Comparison of ENCODE assay signal across 2 cellular contexts in the genomic region with DNA sequence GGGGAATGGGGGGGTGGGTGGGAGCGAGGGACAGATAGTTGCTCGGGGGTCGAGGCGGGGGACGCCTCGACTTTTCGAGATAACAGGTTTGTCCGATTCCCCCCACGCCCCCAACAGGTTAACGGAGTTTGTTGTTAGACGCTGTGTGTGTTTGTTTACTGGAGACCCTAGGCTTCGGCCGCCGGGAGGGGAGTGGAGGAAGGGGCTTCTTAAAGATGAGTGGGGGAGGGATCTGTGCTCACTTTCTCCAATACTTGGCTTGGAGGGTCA.
TF ChIP-seq lines count a peak whose summit lies in the region.

No MANE protein-coding gene starts in this region.

TF ChIP-seq in SK-N-SH, 30 proteins besides CTCF, POLR2A, EP300 and RAD21 (continued from another document):
- TF ChIP-seq, protein P1, sequence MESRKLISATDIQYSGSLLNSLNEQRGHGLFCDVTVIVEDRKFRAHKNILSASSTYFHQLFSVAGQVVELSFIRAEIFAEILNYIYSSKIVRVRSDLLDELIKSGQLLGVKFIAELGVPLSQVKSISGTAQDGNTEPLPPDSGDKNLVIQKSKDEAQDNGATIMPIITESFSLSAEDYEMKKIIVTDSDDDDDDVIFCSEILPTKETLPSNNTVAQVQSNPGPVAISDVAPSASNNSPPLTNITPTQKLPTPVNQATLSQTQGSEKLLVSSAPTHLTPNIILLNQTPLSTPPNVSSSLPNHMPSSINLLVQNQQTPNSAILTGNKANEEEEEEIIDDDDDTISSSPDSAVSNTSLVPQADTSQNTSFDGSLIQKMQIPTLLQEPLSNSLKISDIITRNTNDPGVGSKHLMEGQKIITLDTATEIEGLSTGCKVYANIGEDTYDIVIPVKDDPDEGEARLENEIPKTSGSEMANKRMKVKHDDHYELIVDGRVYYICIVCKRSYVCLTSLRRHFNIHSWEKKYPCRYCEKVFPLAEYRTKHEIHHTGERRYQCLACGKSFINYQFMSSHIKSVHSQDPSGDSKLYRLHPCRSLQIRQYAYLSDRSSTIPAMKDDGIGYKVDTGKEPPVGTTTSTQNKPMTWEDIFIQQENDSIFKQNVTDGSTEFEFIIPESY (IDR thresholded peaks at IDR 0.05; ENCODE audit: borderline replicate concordance, low read depth), result no peak
- TF ChIP-seq MXI1 (IDR thresholded peaks at IDR 0.05; ENCODE audit: low read depth, low read length), result no peak
- TF ChIP-seq, protein P2, sequence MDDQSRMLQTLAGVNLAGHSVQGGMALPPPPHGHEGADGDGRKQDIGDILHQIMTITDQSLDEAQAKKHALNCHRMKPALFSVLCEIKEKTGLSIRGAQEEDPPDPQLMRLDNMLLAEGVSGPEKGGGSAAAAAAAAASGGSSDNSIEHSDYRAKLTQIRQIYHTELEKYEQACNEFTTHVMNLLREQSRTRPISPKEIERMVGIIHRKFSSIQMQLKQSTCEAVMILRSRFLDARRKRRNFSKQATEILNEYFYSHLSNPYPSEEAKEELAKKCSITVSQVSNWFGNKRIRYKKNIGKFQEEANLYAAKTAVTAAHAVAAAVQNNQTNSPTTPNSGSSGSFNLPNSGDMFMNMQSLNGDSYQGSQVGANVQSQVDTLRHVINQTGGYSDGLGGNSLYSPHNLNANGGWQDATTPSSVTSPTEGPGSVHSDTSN (IDR thresholded peaks at IDR 0.05), result no peak
- TF ChIP-seq, protein P3, sequence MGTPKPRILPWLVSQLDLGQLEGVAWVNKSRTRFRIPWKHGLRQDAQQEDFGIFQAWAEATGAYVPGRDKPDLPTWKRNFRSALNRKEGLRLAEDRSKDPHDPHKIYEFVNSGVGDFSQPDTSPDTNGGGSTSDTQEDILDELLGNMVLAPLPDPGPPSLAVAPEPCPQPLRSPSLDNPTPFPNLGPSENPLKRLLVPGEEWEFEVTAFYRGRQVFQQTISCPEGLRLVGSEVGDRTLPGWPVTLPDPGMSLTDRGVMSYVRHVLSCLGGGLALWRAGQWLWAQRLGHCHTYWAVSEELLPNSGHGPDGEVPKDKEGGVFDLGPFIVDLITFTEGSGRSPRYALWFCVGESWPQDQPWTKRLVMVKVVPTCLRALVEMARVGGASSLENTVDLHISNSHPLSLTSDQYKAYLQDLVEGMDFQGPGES (IDR thresholded peaks at IDR 0.05; ENCODE audit: low read depth, low read length), result no peak
- TF ChIP-seq GATA2 (CRISPR knock-in tag; IDR thresholded peaks at IDR 0.05), result no peak
TF ChIP-seq in SK-N-SH: peak in this region for 0.

TF ChIP-seq in SK-N-SH treated with all-trans-retinoic acid at 6 μM for 48 hours, 23 proteins besides CTCF, POLR2A, EP300 and RAD21 (continued from another document):
- TF ChIP-seq, protein P4, sequence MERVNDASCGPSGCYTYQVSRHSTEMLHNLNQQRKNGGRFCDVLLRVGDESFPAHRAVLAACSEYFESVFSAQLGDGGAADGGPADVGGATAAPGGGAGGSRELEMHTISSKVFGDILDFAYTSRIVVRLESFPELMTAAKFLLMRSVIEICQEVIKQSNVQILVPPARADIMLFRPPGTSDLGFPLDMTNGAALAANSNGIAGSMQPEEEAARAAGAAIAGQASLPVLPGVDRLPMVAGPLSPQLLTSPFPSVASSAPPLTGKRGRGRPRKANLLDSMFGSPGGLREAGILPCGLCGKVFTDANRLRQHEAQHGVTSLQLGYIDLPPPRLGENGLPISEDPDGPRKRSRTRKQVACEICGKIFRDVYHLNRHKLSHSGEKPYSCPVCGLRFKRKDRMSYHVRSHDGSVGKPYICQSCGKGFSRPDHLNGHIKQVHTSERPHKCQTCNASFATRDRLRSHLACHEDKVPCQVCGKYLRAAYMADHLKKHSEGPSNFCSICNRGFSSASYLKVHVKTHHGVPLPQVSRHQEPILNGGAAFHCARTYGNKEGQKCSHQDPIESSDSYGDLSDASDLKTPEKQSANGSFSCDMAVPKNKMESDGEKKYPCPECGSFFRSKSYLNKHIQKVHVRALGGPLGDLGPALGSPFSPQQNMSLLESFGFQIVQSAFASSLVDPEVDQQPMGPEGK (CRISPR knock-in tag; IDR thresholded peaks at IDR 0.05; ENCODE audit: borderline replicate concordance), result no peak
- TF ChIP-seq ARNTL (CRISPR knock-in tag; IDR thresholded peaks at IDR 0.05; ENCODE audit: borderline replicate concordance, low read depth) (no peak), PPARA (CRISPR knock-in tag; IDR thresholded peaks at IDR 0.05; ENCODE audit: borderline replicate concordance) (no peak), TCF4 (CRISPR knock-in tag; IDR thresholded peaks at IDR 0.05; ENCODE audit: borderline replicate concordance) (no peak), ZFP3 (CRISPR knock-in tag; IDR thresholded peaks at IDR 0.05) (no peak)
